In genomic region chr19:17113127-17113785, GRCh38 we compare ENCODE assay signal across 12 cellular contexts. TPM values are rescaled to one million over a fixed set of nuclear protein-coding genes. Genes with fewer than 3 reads are reported as not detected.
DNase-seq lines count a peak whose midpoint lies in the region; ATAC-seq and TF ChIP-seq lines count a peak whose summit lies in the region.
"Had no signal": no experiment of that assay in that cellular context is flagged by ENCODE, and none has a peak within 500 bp of the region (broad histone marks: within the 10 kb centered on the region; RNA-seq: fewer than 3 reads in every experiment).

No MANE protein-coding gene starts in this region.

- peaks cover 28% of the 10 kb centered on the region for H3K36me3 ChIP-seq in lower lobe of right lung

- no peaks in the 10 kb centered on the region for H3K9me3 Mint-ChIP-seq in activated T-cell treated with anti-CD3 and anti-CD28 coated beads, Interleukin-2, amount 50 U/mL, for 24 hours
- no peaks in the 10 kb centered on the region for H3K9me3 Mint-ChIP-seq in activated B cell treated with CpG ODN at 0.5 μM for 24 hours
- H3K9me3 Mint-ChIP-seq in stimulated activated memory B cell treated with anti-CD40 and anti-IgM and Interleukin-4, amounts not matched to agents 10 μg/mL and 1 μg/mL and 100 μg/mL, for 72 hours = no peaks in the 10 kb centered on the region

- no peak for ATAC-seq in activated B cell treated with CpG ODN at 0.5 μM for 24 hours (ENCODE audit: low read depth)
- peak; percentile 37 to 46 for ATAC-seq in lower lobe of right lung
- ATAC-seq in stimulated activated memory B cell treated with anti-CD40 and anti-IgM and Interleukin-4, amounts not matched to agents 10 μg/mL and 1 μg/mL and 100 μg/mL, for 72 hours = no peak
- ATAC-seq in GM18868 (IDR thresholded peaks at IDR 0.05; ENCODE audit: unreplicated experiment) = no peak
- ATAC-seq in GM19351 (IDR thresholded peaks at IDR 0.05; ENCODE audit: unreplicated experiment) = no peak
- ATAC-seq: A549 had no signal

- peaks cover 62% of the 10 kb centered on the region for H3K4me1 ChIP-seq in lower lobe of right lung

- no peak overlapping the region for H3K4me3 ChIP-seq in lower lobe of right lung
- H3K4me3 ChIP-seq: A549 had no signal

- CTCF ChIA-PET in activated B cell treated with CpG ODN at 0.5 μM for 24 hours (lab: Charles Lee) = no interaction called here

- H3K36me3 Mint-ChIP-seq in activated T-cell treated with anti-CD3 and anti-CD28 coated beads, Interleukin-2, amount 50 U/mL, for 24 hours (ENCODE audit: low read depth) = peaks cover 71% of the 10 kb centered on the region
- H3K36me3 Mint-ChIP-seq in activated B cell treated with CpG ODN at 0.5 μM for 24 hours (ENCODE audit: low read depth) = peaks cover 47% of the 10 kb centered on the region
- peaks cover 63% of the 10 kb centered on the region for H3K36me3 Mint-ChIP-seq in stimulated activated memory B cell treated with anti-CD40 and anti-IgM and Interleukin-4, amounts not matched to agents 10 μg/mL and 1 μg/mL and 100 μg/mL, for 72 hours

- no peak for DNase-seq in activated T-cell treated with anti-CD3 and anti-CD28 coated beads, Interleukin-2, amount 50 U/mL, for 24 hours
- DNase-seq in activated T-cell treated with anti-CD3 and anti-CD28 coated beads, Interleukin-2, amount 50 U/mL, for 48 hours = no peak
- DNase-seq in activated B cell treated with CpG ODN at 0.5 μM for 24 hours (no peak), lower lobe of right lung (no peak), islet precursor cell (no peak)
- DNase-seq: brain microvascular endothelial cell, DMS 273 treated with DMSO at 0.1 percent for 48 hours, glutamatergic neuron had no signal

- intact Hi-C loops in activated B cell treated with CpG ODN at 0.5 μM for 24 hours (cut with micrococcal nuclease) (no loop called here), lower lobe of right lung (cut with DNase I) (no loop called here)

- H3K4me1 Mint-ChIP-seq in activated T-cell treated with anti-CD3 and anti-CD28 coated beads, Interleukin-2, amount 50 U/mL, for 24 hours (ENCODE audit: low read depth) = peaks cover 37% of the 10 kb centered on the region
- peaks cover 85% of the 10 kb centered on the region for H3K4me1 Mint-ChIP-seq in activated B cell treated with CpG ODN at 0.5 μM for 24 hours
- H3K4me1 Mint-ChIP-seq in stimulated activated memory B cell treated with anti-CD40 and anti-IgM and Interleukin-4, amounts not matched to agents 10 μg/mL and 1 μg/mL and 100 μg/mL, for 72 hours = peaks cover 79% of the 10 kb centered on the region

- peak overlapping the region; percentile 50 for H3K27ac Mint-ChIP-seq in activated T-cell treated with anti-CD3 and anti-CD28 coated beads, Interleukin-2, amount 50 U/mL, for 24 hours
- H3K27ac Mint-ChIP-seq in activated B cell treated with CpG ODN at 0.5 μM for 24 hours = peak overlapping the region; percentile 53
- peak overlapping the region; percentile 96 for H3K27ac Mint-ChIP-seq in stimulated activated memory B cell treated with anti-CD40 and anti-IgM and Interleukin-4, amounts not matched to agents 10 μg/mL and 1 μg/mL and 100 μg/mL, for 72 hours

- no peak overlapping the region for H3K4me3 Mint-ChIP-seq in activated T-cell treated with anti-CD3 and anti-CD28 coated beads, Interleukin-2, amount 50 U/mL, for 24 hours
- H3K4me3 Mint-ChIP-seq in activated B cell treated with CpG ODN at 0.5 μM for 24 hours = no peak overlapping the region
- H3K4me3 Mint-ChIP-seq in stimulated activated memory B cell treated with anti-CD40 and anti-IgM and Interleukin-4, amounts not matched to agents 10 μg/mL and 1 μg/mL and 100 μg/mL, for 72 hours = no peak overlapping the region

- H3K27me3 Mint-ChIP-seq in activated T-cell treated with anti-CD3 and anti-CD28 coated beads, Interleukin-2, amount 50 U/mL, for 24 hours = no peaks in the 10 kb centered on the region
- H3K27me3 Mint-ChIP-seq in activated B cell treated with CpG ODN at 0.5 μM for 24 hours = no peaks in the 10 kb centered on the region
- H3K27me3 Mint-ChIP-seq in stimulated activated memory B cell treated with anti-CD40 and anti-IgM and Interleukin-4, amounts not matched to agents 10 μg/mL and 1 μg/mL and 100 μg/mL, for 72 hours = no peaks in the 10 kb centered on the region

- TF ChIP-seq CTCF in activated B cell treated with CpG ODN at 0.5 μM for 24 hours (IDR thresholded peaks at IDR 0.05) = no peak
- no peak for TF ChIP-seq CTCF in lower lobe of right lung (IDR thresholded peaks at IDR 0.05)

- POLR2A ChIA-PET in activated B cell treated with CpG ODN at 0.5 μM for 24 hours (lab: Charles Lee) = no interaction called here

- H3K27ac ChIP-seq in lower lobe of right lung = peak overlapping the region; percentile 49
- H3K27ac ChIP-seq: A549, brain microvascular endothelial cell had no signal

- H3K27me3 ChIP-seq in lower lobe of right lung (ENCODE audit: low read depth) = no peaks in the 10 kb centered on the region
- H3K27me3 ChIP-seq: brain microvascular endothelial cell had no signal

- H3K9me3 ChIP-seq in lower lobe of right lung = no peaks in the 10 kb centered on the region
- H3K9me3 ChIP-seq: A549 had no signal

RNA-seq across cellular contexts. Expression of gene MYO9B, which starts 37.7 kb away (rescaled TPM):
- total RNA-seq in activated B cell treated with CpG ODN at 0.5 μM for 24 hours = 217 and 239 TPM in 2 replicates
- 205 TPM for total RNA-seq in lower lobe of right lung

RNA-seq across cellular contexts. Expression of gene HAUS8, which starts 38.0 kb away (rescaled TPM):
- 15.8 and 17.8 TPM in 2 replicates for total RNA-seq in activated B cell treated with CpG ODN at 0.5 μM for 24 hours
- total RNA-seq in lower lobe of right lung = 9.1 TPM

Comparison
In these comparisons a context has a peak if more than half of its experiments do, and no peak if none do; other contexts are left out.
1. ATAC-seq: peak in lower lobe of right lung (2 of 2); none in activated B cell treated with CpG ODN at 0.5 μM for 24 hours (single experiment), stimulated activated memory B cell treated with anti-CD40 and anti-IgM and Interleukin-4, amounts not matched to agents 10 μg/mL and 1 μg/mL and 100 μg/mL, for 72 hours (single experiment), GM18868 (single experiment) and GM19351 (single experiment).
2. Peak in every context shown above with its lines, with median percentiles within 50 percentile points of each other: H3K27ac Mint-ChIP-seq.